17 cellular contexts compared by ENCODE assay signal in the genomic region with DNA sequence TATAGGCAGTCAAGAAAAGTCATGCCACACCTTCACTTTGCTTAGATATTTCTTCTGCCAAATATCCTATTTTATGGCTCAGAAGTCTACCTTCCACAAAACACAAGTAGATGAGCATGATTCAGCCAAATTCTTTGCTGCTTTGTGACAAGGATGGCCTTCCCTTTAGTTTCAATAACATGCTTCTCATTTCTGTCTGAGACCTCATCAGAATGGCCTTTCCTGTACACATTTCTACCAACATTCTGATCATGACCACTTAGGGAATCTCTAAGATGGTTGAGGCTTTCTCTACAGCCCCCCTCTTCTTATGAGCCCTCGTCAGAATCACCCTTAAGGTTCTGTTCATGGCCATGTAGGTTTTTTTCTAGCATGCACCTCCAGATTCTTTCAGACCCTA.
A peak's percentile ranks its signal among the peaks of the same experiment; 100 is the strongest.
DNase-seq lines count a peak whose midpoint lies in the region; ATAC-seq, FAIRE-seq and TF ChIP-seq lines count a peak whose summit lies in the region.
"Had no signal": no experiment of that assay in that cellular context is flagged by ENCODE, and none has a peak within 500 bp of the region (broad histone marks: within the 10 kb centered on the region; RNA-seq: fewer than 3 reads in every experiment).

No MANE protein-coding gene starts in this region.

- no peak overlapping the region for H2BK120ac ChIP-seq in H9 (ENCODE audit: low read depth, low read length, poor library complexity, severe bottlenecking)

- H3K9ac ChIP-seq in endothelial cell of umbilical vein (replicated peaks; ENCODE audit: extremely low read depth, insufficient read depth, low read length) (no peak overlapping the region), H9 (ENCODE audit: extremely low read depth, insufficient read length, low read length) (no peak overlapping the region)

- dilution Hi-C loops in endothelial cell of umbilical vein (cut with MboI; ENCODE audit: extremely low pct_ligation_motif_present, low sequenced_read_pairs), result no loop called here

- peak overlapping the region; percentile 78 for H3K27ac ChIP-seq in RWPE2 (ENCODE audit: poor library complexity, severe bottlenecking)
- peak overlapping the region; percentile 60 for H3K27ac ChIP-seq in endothelial cell of umbilical vein (ENCODE audit: insufficient read depth, low read depth, low read length)
- no peak overlapping the region for H3K27ac ChIP-seq in H9 (ENCODE audit: insufficient read length, low read depth, low read length)

- H3K9me3 Mint-ChIP-seq in neural crest cell (no peaks in the 10 kb centered on the region), H9 (no peaks in the 10 kb centered on the region)
- H3K9me3 Mint-ChIP-seq: naive thymus-derived CD8-positive, alpha-beta T cell had no signal

- no peaks in the 10 kb centered on the region for H3K79me2 ChIP-seq in endothelial cell of umbilical vein (ENCODE audit: control insufficient read depth, insufficient read depth, low read length)
- no peaks in the 10 kb centered on the region for H3K79me2 ChIP-seq in H9 (ENCODE audit: insufficient read depth, low read length)

- POLR2A ChIA-PET in endothelial cell of umbilical vein (lab: Charles Lee), result no interaction called here

- CTCF ChIA-PET in endothelial cell of umbilical vein (lab: Charles Lee), result interaction anchor here (1.2 kb wide), 1 partner anchor 10 kb away, joined by 4 read pairs; no protein-coding TSS in a partner anchor

- no peaks in the 10 kb centered on the region for H3K9me1 ChIP-seq in endothelial cell of umbilical vein (replicated peaks; ENCODE audit: control insufficient read depth, extremely low read depth, insufficient read depth, low read length)

- H3K4me2 ChIP-seq in endothelial cell of umbilical vein (ENCODE audit: insufficient read depth, low read length) (no peak overlapping the region), H9 (ENCODE audit: insufficient read depth, insufficient read length, low read length) (no peak overlapping the region)

- H3K79me1 ChIP-seq in H9 (ENCODE audit: insufficient read depth, low read depth, low read length, poor library complexity, severe bottlenecking), result no peaks in the 10 kb centered on the region

- H2AFZ ChIP-seq in endothelial cell of umbilical vein (ENCODE audit: low read depth, low read length) (no peak overlapping the region), H9 (ENCODE audit: low read length) (no peak overlapping the region)

- H3K56ac ChIP-seq in H9 (ENCODE audit: insufficient read length, low read depth, low read length), result no peak overlapping the region

- H3K27ac Mint-ChIP-seq in neural crest cell (ENCODE audit: unreplicated experiment) (peak overlapping the region; percentile 16), H9 (no peak overlapping the region)
- H3K27ac Mint-ChIP-seq: naive thymus-derived CD8-positive, alpha-beta T cell had no signal

- H3T11ph ChIP-seq in H9 (ENCODE audit: low read length), result no peak overlapping the region

- H3K27me3 Mint-ChIP-seq in neural crest cell (ENCODE audit: low read depth) (no peaks in the 10 kb centered on the region), H9 (ENCODE audit: low read depth) (no peaks in the 10 kb centered on the region)

- H4K5ac ChIP-seq in H9 (ENCODE audit: insufficient read length, low read depth, low read length), result no peak overlapping the region

- no peak overlapping the region for H2BK20ac ChIP-seq in H9 (ENCODE audit: low read depth, low read length, poor library complexity, severe bottlenecking)

- H2BK5ac ChIP-seq in H9 (ENCODE audit: insufficient read length, low read length), result no peak overlapping the region

- no peak overlapping the region for H2AK5ac ChIP-seq in H9 (ENCODE audit: insufficient read length, low read length)

- no peak for TF ChIP-seq POLR2A in endothelial cell of umbilical vein (IDR thresholded peaks at IDR 0.05; ENCODE audit: low read depth, low read length)

- WGBS in H9 (ENCODE audit: extremely low coverage, insufficient read length, low lambda C conversion rate), result no CpG with 5 or more reads among the region's 1 CpG

- H3K4me3 Mint-ChIP-seq in neural crest cell (no peak overlapping the region), H9 (no peak overlapping the region)
- H3K4me3 Mint-ChIP-seq: naive thymus-derived CD8-positive, alpha-beta T cell had no signal

- intact Hi-C loops in endothelial cell of umbilical vein (cut with micrococcal nuclease), result no loop called here

- BruUV-seq in endothelial cell of umbilical vein (replicated peaks; lab: Mats Ljungman, UMichigan), result no TSS peak

- H3K14ac ChIP-seq in H9 (ENCODE audit: insufficient read depth, low read length), result no peak overlapping the region

- H3K4me3 ChIP-seq in AG10803 (ENCODE audit: low read length) (no peak overlapping the region), RWPE2 (ENCODE audit: severe bottlenecking) (no peak overlapping the region), endothelial cell of umbilical vein (replicated peaks in 1 of 3; ENCODE audit: insufficient read depth in 1 of 3, low read depth in 1 of 3, low read length in 3 of 3) (no peak overlapping the region)
- H3K4me3 ChIP-seq: lower lobe of right lung had no signal

- peaks cover 4% of the 10 kb centered on the region for H3K4me1 Mint-ChIP-seq in neural crest cell
- H3K4me1 Mint-ChIP-seq in H9, result peaks cover 18 to 21% of the 10 kb centered on the region in 2 experiments

- no peak overlapping the region for H3K23ac ChIP-seq in H9 (ENCODE audit: insufficient read length, low read depth, low read length)

- FAIRE-seq in endothelial cell of umbilical vein (lab: Jason Lieb, UNC), result peak; percentile 84
- FAIRE-seq: H1 had no signal

- H3K23me2 ChIP-seq in H9 (ENCODE audit: insufficient read length, low read depth, low read length, poor library complexity, severe bottlenecking), result no peaks in the 10 kb centered on the region

- H3K36me3 ChIP-seq in RWPE2 (ENCODE audit: low read depth) (0 out of 2 replicates have a peak, but pooled peaks cover 5% of the 10 kb centered on the region), endothelial cell of umbilical vein (ENCODE audit: control insufficient read depth in 2 of 2, extremely low read depth in 1 of 2, insufficient read depth in 2 of 2, low read length in 2 of 2) (peaks cover 1 to 3% of the 10 kb centered on the region in 2 experiments)
- H3K36me3 ChIP-seq: lower lobe of right lung had no signal

- no peak overlapping the region for H2BK12ac ChIP-seq in H9 (ENCODE audit: insufficient read length, low read depth, low read length)

- H4K8ac ChIP-seq in H9 (replicated peaks; ENCODE audit: insufficient read length, low read depth, low read length), result no peak overlapping the region

- H3K27me3 ChIP-seq in RWPE2 (ENCODE audit: insufficient read depth, poor library complexity, severe bottlenecking), result no peaks in the 10 kb centered on the region
- no peaks in the 10 kb centered on the region for H3K27me3 ChIP-seq in endothelial cell of umbilical vein (ENCODE audit: control insufficient read depth in 2 of 2, insufficient read depth in 2 of 2, low read length in 2 of 2)
- no peaks in the 10 kb centered on the region for H3K27me3 ChIP-seq in H9 (ENCODE audit: insufficient read depth, low read length)

- no peak overlapping the region for H4K91ac ChIP-seq in H9 (ENCODE audit: insufficient read length, low read depth, low read length)

- DNase-seq in AG10803 (ENCODE audit: low read depth) (peak; percentile 94), RWPE2 (ENCODE audit: low spot score) (no peak), endothelial cell of umbilical vein (ENCODE audit: low read depth, low spot score) (no peak), neural crest cell (ENCODE audit: low read depth, low spot score) (no peak), H9 (no peak), hippocampal formation (lab: John Stamatoyannopoulos, UW) (no peak), iPS-NIHi11 (ENCODE audit: low spot score) (no peak)
- DNase-seq in activated naive CD4-positive, alpha-beta T cell treated with Interleukin-2 at 50 U/mL for 16 hours, result no peak
- DNase-seq: activated gamma-delta T cell; lower lobe of right lung; naive thymus-derived CD8-positive, alpha-beta T cell; NCI-H1436; NCI-H2227 treated with DMSO at 0.1 percent for 48 hours; SHP77 treated with DMSO at 0.1 percent for 48 hours; stimulated activated CD4-positive, alpha-beta T cell treated with anti-CD3 and anti-CD28 coated beads, Interleukin-15, amount 100 ng/mL, for 24 hours; T-helper 9 cell had no signal

- H2BK15ac ChIP-seq in H9 (ENCODE audit: low read depth, low read length), result no peak overlapping the region

- H3K18ac ChIP-seq in H9 (ENCODE audit: insufficient read length, low read depth, low read length), result no peak overlapping the region

- no peak overlapping the region for H3K4ac ChIP-seq in H9 (ENCODE audit: low read depth, low read length)

- no peak; the same call in 2 of the 3 replicates for ATAC-seq in RWPE2 (ENCODE audit: low read depth)
- ATAC-seq: lower lobe of right lung; naive thymus-derived CD8-positive, alpha-beta T cell had no signal

- H3K4me1 ChIP-seq in RWPE2 (ENCODE audit: insufficient read depth, poor library complexity, severe bottlenecking) (peaks cover 12% of the 10 kb centered on the region), endothelial cell of umbilical vein (ENCODE audit: control insufficient read depth, extremely low read depth, insufficient read depth, low read length) (peaks cover 34% of the 10 kb centered on the region), H9 (ENCODE audit: insufficient read depth, low read length) (peaks cover 4% of the 10 kb centered on the region; the same call in 1 of the 2 replicates)

- TF ChIP-seq CTCF in AG10803 (conservative IDR thresholded peaks at IDR 0.05; ENCODE audit: low read length), result no peak
- TF ChIP-seq CTCF in RWPE2 (IDR thresholded peaks at IDR 0.05; ENCODE audit: poor library complexity, severe bottlenecking), result no peak
- no peak for TF ChIP-seq CTCF in endothelial cell of umbilical vein (IDR thresholded peaks at IDR 0.05; ENCODE audit: extremely low read depth in 1 of 2, insufficient read depth in 1 of 2, low read depth in 1 of 2, low read length in 2 of 2)
- TF ChIP-seq CTCF in neural crest cell (conservative IDR thresholded peaks at IDR 0.05), result no peak
- TF ChIP-seq CTCF in H9 (conservative IDR thresholded peaks at IDR 0.05), result no peak

- H3K9me3 ChIP-seq in RWPE2 (ENCODE audit: severe bottlenecking) (no peaks in the 10 kb centered on the region), endothelial cell of umbilical vein (replicated peaks; ENCODE audit: control insufficient read depth, insufficient read depth, low read length) (no peaks in the 10 kb centered on the region), H9 (ENCODE audit: control insufficient read depth, low read depth, low read length) (no peaks in the 10 kb centered on the region)
- H3K9me3 ChIP-seq: lower lobe of right lung had no signal

- H4K20me1 ChIP-seq in endothelial cell of umbilical vein (replicated peaks; ENCODE audit: control insufficient read depth, extremely low read depth, insufficient read depth, low read length), result no peaks in the 10 kb centered on the region
- no peaks in the 10 kb centered on the region for H4K20me1 ChIP-seq in H9 (ENCODE audit: control insufficient read depth, insufficient read depth, insufficient read length)

- H3K36me3 Mint-ChIP-seq in neural crest cell (ENCODE audit: low read depth) (peaks cover 13% of the 10 kb centered on the region), H9 (ENCODE audit: insufficient read depth in 1 of 3, low read depth in 3 of 3) (peaks cover 2 to 8% (median 4%) of the 10 kb centered on the region in 3 experiments; a peak in 4 of 7 replicates)
- H3K36me3 Mint-ChIP-seq: naive thymus-derived CD8-positive, alpha-beta T cell had no signal
